ENCODE assay signal across 8 cellular contexts in genomic region chr7:66043681-66044497, GRCh38. TPM values are rescaled to one million over a fixed set of nuclear protein-coding genes. Genes with fewer than 3 reads are reported as not detected.
DNase-seq lines count a peak whose midpoint lies in the region; ATAC-seq and TF ChIP-seq lines count a peak whose summit lies in the region.

No MANE protein-coding gene starts in this region.

- DNase-seq in NCI-H1092 treated with DMSO at 0.1 percent for 48 hours (lab: John Stamatoyannopoulos, UW) = peak; percentile 38
- peak in 41 of 58 donors; percentile 2 to 55 (median 11) for DNase-seq in anterior cingulate cortex (lab: John Stamatoyannopoulos, UW)
- DNase-seq in hepatocyte (ENCODE audit: low spot score) = peak; percentile 69
- DNase-seq in cortex of kidney (lab: John Stamatoyannopoulos, UW) = no peak

- H3K36me3 ChIP-seq in ES-I3 (ENCODE audit: insufficient read depth, low read length) (no peaks in the 10 kb centered on the region), hepatocyte (replicated peaks; ENCODE audit: insufficient read depth, low read depth) (no peaks in the 10 kb centered on the region), rectal smooth muscle tissue (ENCODE audit: control insufficient read depth, insufficient read depth, low read length) (no peaks in the 10 kb centered on the region)

- H3K4me3 ChIP-seq in hepatocyte (peak overlapping the region; percentile 12), rectal smooth muscle tissue (ENCODE audit: low read length) (peak overlapping the region; percentile 78)

- H3K27me3 ChIP-seq in hepatocyte (no peaks in the 10 kb centered on the region), rectal smooth muscle tissue (ENCODE audit: control insufficient read depth, insufficient read depth, low read length) (no peaks in the 10 kb centered on the region)

- H3K4me1 ChIP-seq in ES-I3 (ENCODE audit: insufficient read depth, low read length) (peaks cover 4% of the 10 kb centered on the region; the same call in 1 of the 2 replicates), hepatocyte (ENCODE audit: insufficient read depth) (peaks cover 5% of the 10 kb centered on the region), rectal smooth muscle tissue (ENCODE audit: control insufficient read depth, insufficient read depth, low read length) (peaks cover 2% of the 10 kb centered on the region)

- H3K4me2 ChIP-seq in hepatocyte = peak overlapping the region; percentile 93

- no peaks in the 10 kb centered on the region for H3K9me2 ChIP-seq in hepatocyte (replicated peaks; ENCODE audit: insufficient read depth)

- peak overlapping the region; percentile 81 for H2AFZ ChIP-seq in hepatocyte

- no peak for TF ChIP-seq CTCF in hepatocyte (IDR thresholded peaks at IDR 0.05; ENCODE audit: poor library complexity)

- H3K79me2 ChIP-seq in hepatocyte = no peaks in the 10 kb centered on the region

- H3K9ac ChIP-seq in ES-I3 (ENCODE audit: low read depth, low read length) (peak overlapping the region; percentile 65; the same call in 1 of the 2 replicates), rectal smooth muscle tissue (ENCODE audit: low read length) (peak overlapping the region; percentile 53)

- no peaks in the 10 kb centered on the region for H3K9me3 ChIP-seq in ES-I3 (ENCODE audit: control insufficient read depth, insufficient read depth, low read length)
- no peaks in the 10 kb centered on the region for H3K9me3 ChIP-seq in hepatocyte (ENCODE audit: low read depth)

- 10% methylated on average over 48 of the region's 49 CpGs for WGBS in hepatocyte (ENCODE audit: low lambda C conversion rate, missing lambda C conversion rate)

- ATAC-seq in HG02970 (IDR thresholded peaks at IDR 0.05; ENCODE audit: low FRiP score, unreplicated experiment) (no peak), HG03439 (IDR thresholded peaks at IDR 0.05; ENCODE audit: unreplicated experiment) (no peak)

- H4K20me1 ChIP-seq in hepatocyte (ENCODE audit: insufficient read depth, poor library complexity, severe bottlenecking) = no peaks in the 10 kb centered on the region

- H3K27ac ChIP-seq in hepatocyte (no peak overlapping the region), rectal smooth muscle tissue (ENCODE audit: low read depth, low read length) (no peak overlapping the region)

RNA-seq across cellular contexts. Expression of gene ASL, which starts 31.7 kb away (rescaled TPM):
- 83.7 and 98.5 TPM in 2 replicates for total RNA-seq in hepatocyte
- polyA plus RNA-seq in hepatocyte = 101 and 109 TPM in 2 replicates
